ENCODE assay signal across 8 cellular contexts in the genomic region with DNA sequence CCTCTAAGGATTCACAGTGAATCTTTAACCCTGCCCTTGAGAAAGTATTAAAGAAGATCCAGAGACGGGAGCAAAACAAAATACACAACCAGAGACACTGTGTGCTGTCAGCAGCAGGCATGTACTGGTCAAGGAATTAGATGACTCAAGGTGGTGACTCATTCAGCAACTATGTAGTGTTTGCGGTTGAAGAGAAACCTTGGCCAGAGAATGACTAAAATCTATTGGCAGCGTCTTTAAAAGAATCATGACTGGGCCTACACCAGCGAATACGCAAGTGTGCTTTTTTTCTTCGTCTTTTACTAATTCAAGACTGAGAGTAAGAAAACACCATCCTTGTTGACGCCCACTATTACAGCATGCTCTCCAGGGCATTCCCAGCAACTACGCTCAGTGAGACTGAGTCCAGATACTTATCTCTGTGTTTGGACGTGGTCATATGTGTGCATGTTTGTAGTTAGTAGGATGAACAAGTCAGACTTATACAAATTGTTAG.
A peak's percentile ranks its signal among the peaks of the same experiment; 100 is the strongest.
DNase-seq lines count a peak whose midpoint lies in the region; ATAC-seq and TF ChIP-seq lines count a peak whose summit lies in the region.

No MANE protein-coding gene starts in this region.

- ATAC-seq in GM18858 (IDR thresholded peaks at IDR 0.05; ENCODE audit: unreplicated experiment) (peak; percentile 100), HG02885 (IDR thresholded peaks at IDR 0.05; ENCODE audit: poor library complexity, unreplicated experiment) (peak; percentile 100)

- peaks cover 0 to 12% (median 7%) of the 10 kb centered on the region in 5 donors for H3K4me1 ChIP-seq in subcutaneous abdominal adipose tissue (ENCODE audit: control insufficient read depth in 5 of 5, insufficient read depth in 5 of 5, low read length in 5 of 5)

- TF ChIP-seq CTCF in kidney epithelial cell (IDR thresholded peaks at IDR 0.05; ENCODE audit: insufficient read depth, low read length, poor library complexity, severe bottlenecking): no peak

- no peak overlapping the region for H3K9ac ChIP-seq in subcutaneous abdominal adipose tissue (ENCODE audit: low read length in 5 of 5)

- no peaks in the 10 kb centered on the region for H3K27me3 ChIP-seq in kidney epithelial cell (ENCODE audit: control insufficient read depth, insufficient read depth, low read length)
- no peaks in the 10 kb centered on the region for H3K27me3 ChIP-seq in subcutaneous abdominal adipose tissue (ENCODE audit: control insufficient read depth in 5 of 5, insufficient read depth in 4 of 5, low read length in 5 of 5)

- no peaks in the 10 kb centered on the region for H3K36me3 ChIP-seq in kidney epithelial cell (ENCODE audit: control insufficient read depth, insufficient read depth, low read length)
- no peaks in the 10 kb centered on the region for H3K36me3 ChIP-seq in subcutaneous abdominal adipose tissue (ENCODE audit: control insufficient read depth in 5 of 5, insufficient read depth in 5 of 5, low read length in 5 of 5)

- H3K4me3 ChIP-seq in kidney epithelial cell (ENCODE audit: low read depth, low read length): no peak overlapping the region
- no peak overlapping the region for H3K4me3 ChIP-seq in subcutaneous abdominal adipose tissue (ENCODE audit: low read depth in 1 of 5, low read length in 5 of 5)

- peak overlapping the region; percentile 1 for H3K27ac ChIP-seq in subcutaneous abdominal adipose tissue (ENCODE audit: low read depth, low read length)

- DNase-seq in AG08395 (ENCODE audit: low spot score) (peak; percentile 95), NCI-H69 (lab: John Stamatoyannopoulos, UW) (peak; percentile 3), brain pericyte (ENCODE audit: low read depth, low spot score) (peak; percentile 98), kidney epithelial cell (ENCODE audit: low read depth) (peak; percentile 100), NCI-H1105 (lab: John Stamatoyannopoulos, UW) (no peak)

- H3K9me3 ChIP-seq in subcutaneous abdominal adipose tissue (ENCODE audit: control insufficient read depth in 5 of 5, low read length in 5 of 5): no peaks in the 10 kb centered on the region
